1 cellular context compared by ENCODE assay signal in the genomic region with DNA sequence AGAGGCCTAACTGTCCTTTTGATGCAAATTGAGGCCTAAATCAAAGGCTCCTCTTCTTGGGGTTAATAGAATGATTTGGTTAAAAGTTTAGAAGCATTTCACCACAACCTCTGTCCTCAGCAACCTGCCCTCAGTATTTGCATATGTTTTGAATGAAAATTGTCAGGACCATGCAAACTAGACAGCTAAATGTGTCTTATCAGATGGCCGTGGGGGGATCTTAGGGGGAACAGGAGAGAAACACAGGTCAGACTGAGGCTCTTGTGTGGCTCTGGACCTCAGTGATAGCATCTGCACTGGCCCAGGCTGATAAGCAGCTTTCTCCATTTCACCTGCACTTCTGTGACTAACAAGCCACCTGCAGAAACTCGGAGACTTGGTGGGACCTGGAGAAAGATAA.
TF ChIP-seq lines count a peak whose summit lies in the region.

No MANE protein-coding gene starts in this region.

TF ChIP-seq in SK-N-SH treated with all-trans-retinoic acid at 6 μM for 48 hours, 23 proteins besides CTCF, POLR2A, EP300 and RAD21 (continued from another document):
- TF ChIP-seq, protein P1, sequence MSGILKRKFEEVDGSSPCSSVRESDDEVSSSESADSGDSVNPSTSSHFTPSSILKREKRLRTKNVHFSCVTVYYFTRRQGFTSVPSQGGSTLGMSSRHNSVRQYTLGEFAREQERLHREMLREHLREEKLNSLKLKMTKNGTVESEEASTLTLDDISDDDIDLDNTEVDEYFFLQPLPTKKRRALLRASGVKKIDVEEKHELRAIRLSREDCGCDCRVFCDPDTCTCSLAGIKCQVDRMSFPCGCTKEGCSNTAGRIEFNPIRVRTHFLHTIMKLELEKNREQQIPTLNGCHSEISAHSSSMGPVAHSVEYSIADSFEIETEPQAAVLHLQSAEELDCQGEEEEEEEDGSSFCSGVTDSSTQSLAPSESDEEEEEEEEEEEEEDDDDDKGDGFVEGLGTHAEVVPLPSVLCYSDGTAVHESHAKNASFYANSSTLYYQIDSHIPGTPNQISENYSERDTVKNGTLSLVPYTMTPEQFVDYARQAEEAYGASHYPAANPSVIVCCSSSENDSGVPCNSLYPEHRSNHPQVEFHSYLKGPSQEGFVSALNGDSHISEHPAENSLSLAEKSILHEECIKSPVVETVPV (CRISPR knock-in tag; IDR thresholded peaks at IDR 0.05): no peak
